ENCODE assay signal across 26 cellular contexts in genomic region chr1:214676747-214677146, GRCh38.
A peak's percentile ranks its signal among the peaks of the same experiment; 100 is the strongest.
DNase-seq lines count a peak whose midpoint lies in the region; ATAC-seq, FAIRE-seq and TF ChIP-seq lines count a peak whose summit lies in the region.
"Had no signal": no experiment of that assay in that cellular context is flagged by ENCODE, and none has a peak within 500 bp of the region (broad histone marks: within the 10 kb centered on the region; RNA-seq: fewer than 3 reads in every experiment).

No MANE protein-coding gene starts in this region.

- no peak overlapping the region for H3K4me3 ChIP-seq in BLaER1
- no peak overlapping the region for H3K4me3 ChIP-seq in K562
- no peak overlapping the region for H3K4me3 ChIP-seq in osteoblast (ENCODE audit: insufficient read depth, low read length)
- H3K4me3 ChIP-seq: A549, GM12878 had no signal

- H3K79me2 ChIP-seq in K562 (ENCODE audit: control insufficient read depth, insufficient read depth, low read length): no peaks in the 10 kb centered on the region
- H3K79me2 ChIP-seq in osteoblast (ENCODE audit: insufficient read depth, low read length): no peaks in the 10 kb centered on the region

- ATAC-seq in K562: no peak
- ATAC-seq: A549, GM12878 had no signal

- no peak overlapping the region for H2AFZ ChIP-seq in K562 (ENCODE audit: low read depth, low read length)
- H2AFZ ChIP-seq in osteoblast (ENCODE audit: low read length): peak overlapping the region; percentile 37

- H3K9ac ChIP-seq in BLaER1: no peak overlapping the region
- no peak overlapping the region for H3K9ac ChIP-seq in K562 (ENCODE audit: insufficient read depth in 1 of 2, low read depth in 2 of 2, low read length in 2 of 2)

- BruUV-seq in K562 (replicated peaks; lab: Mats Ljungman, UMichigan): no TSS peak

- peaks cover 12% of the 10 kb centered on the region for H3K9me3 ChIP-seq in BLaER1
- no peaks in the 10 kb centered on the region for H3K9me3 ChIP-seq in K562 (replicated peaks; ENCODE audit: control insufficient read depth, insufficient read depth, low read depth, low read length)
- no peaks in the 10 kb centered on the region for H3K9me3 ChIP-seq in osteoblast (ENCODE audit: low read depth, low read length)
- H3K9me3 ChIP-seq: A549 had no signal

- no peak for TF ChIP-seq EP300 in K562 (IDR thresholded peaks at IDR 0.05; ENCODE audit: low read length)

- CTCF ChIA-PET in K562 (lab: Yijun Ruan, JAX; ENCODE audit: low intra/inter-chr PET ratio): no interaction called here

- FAIRE-seq in D721Med (lab: Jason Lieb, UNC): peak; percentile 64
- peak; percentile 71 for FAIRE-seq in K562 (lab: Jason Lieb, UNC)
- FAIRE-seq: A549, GM12878, GM12892, GM18507 had no signal

- 13% methylated on average over 4 of the region's 4 CpGs for WGBS in K562 (ENCODE audit: insufficient coverage, low coverage, missing lambda C conversion rate)

- DNase-seq in D721Med (ENCODE audit: insufficient read length, low spot score): no peak
- DNase-seq in K562 (ENCODE audit: extremely low read depth in 1 of 4, low spot score in 3 of 4): no peak
- no peak for DNase-seq in osteoblast (ENCODE audit: insufficient read length, low spot score, missing footprints)
- no peak for DNase-seq in NCI-H146 (lab: John Stamatoyannopoulos, UW)
- no peak for DNase-seq in activated CD4-positive, alpha-beta T cell treated with anti-CD3 and anti-CD28 coated beads for 48 hours
- no peak for DNase-seq in GM19238 (ENCODE audit: insufficient read length, low spot score)
- DNase-seq: AML-193; C1 segment of cervical spinal cord; Calu3; CD4-positive, alpha-beta memory T cell; CD4-positive, CD25-positive, alpha-beta regulatory T cell; CD8-positive, alpha-beta memory T cell; COR-L47; DMS 273 treated with DMSO at 0.1 percent for 48 hours; DMS153; DMS53; DMS79; DND-41; EL; GDM1 had no signal

- H3K4me1 ChIP-seq in BLaER1 (0 out of 2 replicates have a peak, but pooled peaks cover 4% of the 10 kb centered on the region), K562 (replicated peaks in 1 of 2; ENCODE audit: control insufficient read depth in 2 of 2, insufficient read depth in 2 of 2, low read length in 2 of 2) (no peaks in the 10 kb centered on the region), osteoblast (ENCODE audit: insufficient read depth, low read length) (peaks cover 4% of the 10 kb centered on the region)
- H3K4me1 ChIP-seq: A549 had no signal

- H3K36me3 ChIP-seq in BLaER1 (peaks cover 10% of the 10 kb centered on the region), K562 (ENCODE audit: control insufficient read depth, insufficient read depth, low read length) (0 out of 3 replicates have a peak, but pooled peaks cover 4% of the 10 kb centered on the region), osteoblast (ENCODE audit: insufficient read depth, low read length) (no peaks in the 10 kb centered on the region)

- in situ Hi-C loops in K562 (cut with MboI): no loop called here

- H3K27ac ChIP-seq in BLaER1: no peak overlapping the region
- H3K27ac ChIP-seq in K562 (ENCODE audit: extremely low read depth, low read depth, low read length): no peak overlapping the region
- no peak overlapping the region for H3K27ac ChIP-seq in osteoblast (ENCODE audit: low read depth, low read length)
- H3K27ac ChIP-seq: 22Rv1, A549 had no signal

- TF ChIP-seq CTCF in D721Med (IDR thresholded peaks at IDR 0.05; ENCODE audit: insufficient read depth, missing control alignments) (no peak), K562 (IDR thresholded peaks at IDR 0.05 in 2 of 3, conservative IDR thresholded peaks at IDR 0.05 in 1 of 3; ENCODE audit: insufficient read depth in 2 of 3, low read depth in 1 of 3, low read length in 3 of 3) (no peak), osteoblast (IDR thresholded peaks at IDR 0.05; ENCODE audit: extremely low read depth, low read depth, low read length) (no peak)

- H3K4me2 ChIP-seq in BLaER1 (peak overlapping the region; percentile 16; the same call in 1 of the 2 replicates), K562 (ENCODE audit: insufficient read depth, low read length) (no peak overlapping the region), osteoblast (ENCODE audit: insufficient read depth, low read length) (no peak overlapping the region)
- H3K4me2 ChIP-seq: A549 had no signal

- intact Hi-C loops in K562 (cut with micrococcal nuclease): no loop called here

- POLR2A ChIA-PET in K562 (lab: Yijun Ruan, JAX): no interaction called here

- H3K9me1 ChIP-seq in K562 (ENCODE audit: control insufficient read depth, insufficient read depth, low read length): no peaks in the 10 kb centered on the region

- no peak for TF ChIP-seq RAD21 in K562 (CRISPR knock-in tag; conservative IDR thresholded peaks at IDR 0.05 in 1 of 2, IDR thresholded peaks at IDR 0.05 in 1 of 2)

- H4K20me1 ChIP-seq in BLaER1 (no peaks in the 10 kb centered on the region), K562 (replicated peaks; ENCODE audit: control insufficient read depth, insufficient read depth, low read length) (no peaks in the 10 kb centered on the region), osteoblast (ENCODE audit: insufficient read depth, low read length) (no peaks in the 10 kb centered on the region)

- H3K27me3 ChIP-seq in BLaER1 (no peaks in the 10 kb centered on the region), K562 (ENCODE audit: control insufficient read depth in 2 of 2, insufficient read depth in 2 of 2, low read length in 2 of 2) (no peaks in the 10 kb centered on the region), osteoblast (ENCODE audit: insufficient read depth, low read length) (no peaks in the 10 kb centered on the region)

- TF ChIP-seq POLR2A in K562 (conservative IDR thresholded peaks at IDR 0.05): no peak

TF ChIP-seq in K562, 482 proteins besides CTCF, POLR2A, EP300 and RAD21:
- TF ChIP-seq FOXO4 (CRISPR knock-in tag; IDR thresholded peaks at IDR 0.05) (no peak), ZNF324 (CRISPR knock-in tag; IDR thresholded peaks at IDR 0.05) (peak; percentile 60)
